ENCODE assay signal across 12 cellular contexts in genomic region chr1:95793893-95794292, GRCh38.
DNase-seq lines count a peak whose midpoint lies in the region; ATAC-seq, FAIRE-seq and TF ChIP-seq lines count a peak whose summit lies in the region.
"Had no signal": no experiment of that assay in that cellular context is flagged by ENCODE, and none has a peak within 500 bp of the region (broad histone marks: within the 10 kb centered on the region; RNA-seq: fewer than 3 reads in every experiment).

No MANE protein-coding gene starts in this region.

- H3K27ac ChIP-seq in DND-41 (ENCODE audit: low read length) (no peak overlapping the region), VCaP (no peak overlapping the region), keratinocyte (ENCODE audit: control insufficient read depth, insufficient read depth, low read length) (no peak overlapping the region), pancreas (no peak overlapping the region), OCI-LY7 (ENCODE audit: low read depth, low read length, poor library complexity, severe bottlenecking) (no peak overlapping the region)

- no peak overlapping the region for H3K4me2 ChIP-seq in DND-41 (ENCODE audit: insufficient read depth, low read length)
- H3K4me2 ChIP-seq in keratinocyte (ENCODE audit: control insufficient read depth, extremely low read depth, insufficient read depth, low read depth, low read length): no peak overlapping the region
- H3K4me2 ChIP-seq in OCI-LY7 (ENCODE audit: low read length): no peak overlapping the region

- 39 to 47% methylated on average over 5 of the region's 5 CpGs for WGBS in pancreas, 2 donors

- no peak for DNase-seq in DND-41
- DNase-seq in HuH-7 (ENCODE audit: low spot score): peak; percentile 5
- no peak for DNase-seq in keratinocyte (ENCODE audit: low read depth, low spot score)
- DNase-seq in cortex of kidney (lab: John Stamatoyannopoulos, UW): no peak
- no peak for DNase-seq in pancreas
- no peak for DNase-seq in NCI-H2196 treated with DMSO at 0.1 percent for 48 hours (lab: John Stamatoyannopoulos, UW; ENCODE audit: unreplicated experiment)
- DNase-seq in OCI-LY7 (ENCODE audit: low spot score): no peak
- DNase-seq: NCI-H774; retina; stimulated activated CD4-positive, alpha-beta T cell treated with anti-CD3 and anti-CD28 coated beads, Interleukin-4, amount 100 ng/mL, for 4 hours; T-helper 9 cell had no signal

- H2AFZ ChIP-seq in DND-41 (ENCODE audit: low read depth, low read length) (no peak overlapping the region), keratinocyte (ENCODE audit: control insufficient read depth, low read length) (no peak overlapping the region), OCI-LY7 (ENCODE audit: low read length) (no peak overlapping the region)

- no peak for FAIRE-seq in keratinocyte (lab: Jason Lieb, UNC)
- FAIRE-seq in pancreas (lab: Jason Lieb, UNC): no peak

- POLR2A ChIA-PET in OCI-LY7 (lab: Charles Lee): interaction anchor here (1.5 kb wide), 1 partner anchor 10 kb away, joined by 4 read pairs; no protein-coding TSS in a partner anchor

- H3K36me3 ChIP-seq in DND-41 (ENCODE audit: insufficient read depth, low read length) (no peaks in the 10 kb centered on the region), keratinocyte (ENCODE audit: control insufficient read depth in 2 of 2, extremely low read depth in 1 of 2, insufficient read depth in 2 of 2, low read length in 2 of 2) (no peaks in the 10 kb centered on the region), pancreas (no peaks in the 10 kb centered on the region), OCI-LY7 (ENCODE audit: insufficient read depth, low read length) (no peaks in the 10 kb centered on the region)

- H3K9me2 ChIP-seq in OCI-LY7 (ENCODE audit: insufficient read depth, low read length): no peaks in the 10 kb centered on the region

- H3K4me3 ChIP-seq in DND-41 (ENCODE audit: low read depth in 1 of 2, low read length in 2 of 2) (no peak overlapping the region), keratinocyte (ENCODE audit: control insufficient read depth in 2 of 3, extremely low read depth in 1 of 3, insufficient read depth in 2 of 3, low read depth in 1 of 3, low read length in 3 of 3) (no peak overlapping the region), pancreas (no peak overlapping the region), OCI-LY7 (ENCODE audit: low read depth, low read length, poor library complexity, severe bottlenecking) (no peak overlapping the region)

- no TSS peak for BruUV-seq in OCI-LY7 (replicated peaks; lab: Mats Ljungman, UMichigan)

- CTCF ChIA-PET in OCI-LY7 (lab: Charles Lee; ENCODE audit: unreplicated experiment): no interaction called here

- ATAC-seq in DND-41 (ENCODE audit: insufficient read depth, low read depth) (no peak), pancreas (no peak)

- H3K4me1 ChIP-seq in DND-41 (ENCODE audit: insufficient read depth, low read length) (no peaks in the 10 kb centered on the region), keratinocyte (ENCODE audit: control insufficient read depth, extremely low read depth, insufficient read depth, low read length) (no peaks in the 10 kb centered on the region), pancreas (no peaks in the 10 kb centered on the region), OCI-LY7 (ENCODE audit: insufficient read depth, low read length, poor library complexity, severe bottlenecking) (no peaks in the 10 kb centered on the region)

- dilution Hi-C loops in keratinocyte (cut with MboI; ENCODE audit: extremely low pct_ligation_motif_present, low sequenced_read_pairs): no loop called here

- H3K79me2 ChIP-seq in DND-41 (ENCODE audit: insufficient read depth, low read length) (no peaks in the 10 kb centered on the region), keratinocyte (ENCODE audit: control insufficient read depth, insufficient read depth, low read length) (no peaks in the 10 kb centered on the region), OCI-LY7 (ENCODE audit: insufficient read depth, low read depth, low read length) (no peaks in the 10 kb centered on the region)

- intact Hi-C loops in pancreas (cut with DNase I): no loop called here
- intact Hi-C loops in OCI-LY7 (cut with micrococcal nuclease; ENCODE audit: unreplicated experiment): no loop called here

- H3K9ac ChIP-seq in DND-41 (ENCODE audit: low read depth, low read length): no peak overlapping the region
- H3K9ac ChIP-seq in keratinocyte (ENCODE audit: control insufficient read depth, extremely low read depth, insufficient read depth, low read length): no peak overlapping the region

- H4K20me1 ChIP-seq in DND-41 (ENCODE audit: insufficient read depth, low read length): no peaks in the 10 kb centered on the region
- no peaks in the 10 kb centered on the region for H4K20me1 ChIP-seq in keratinocyte (ENCODE audit: control insufficient read depth, extremely low read depth, insufficient read depth, low read length)
- H4K20me1 ChIP-seq in OCI-LY7 (ENCODE audit: insufficient read depth, low read length): no peaks in the 10 kb centered on the region

- H3K27me3 ChIP-seq in DND-41 (ENCODE audit: insufficient read depth, low read length, poor library complexity): no peaks in the 10 kb centered on the region
- no peaks in the 10 kb centered on the region for H3K27me3 ChIP-seq in keratinocyte (ENCODE audit: control insufficient read depth, extremely low read depth, insufficient read depth, low read length)
- H3K27me3 ChIP-seq in pancreas: no peaks in the 10 kb centered on the region

- H3K9me1 ChIP-seq in keratinocyte (ENCODE audit: control insufficient read depth, extremely low read depth, insufficient read depth, low read length): no peaks in the 10 kb centered on the region

- H3K9me3 ChIP-seq in DND-41 (ENCODE audit: insufficient read depth, low read length, severe bottlenecking): no peaks in the 10 kb centered on the region
- no peaks in the 10 kb centered on the region for H3K9me3 ChIP-seq in keratinocyte (ENCODE audit: control insufficient read depth, low read depth, low read length)
- no peaks in the 10 kb centered on the region for H3K9me3 ChIP-seq in pancreas
- H3K9me3 ChIP-seq in OCI-LY7 (ENCODE audit: low read length): no peaks in the 10 kb centered on the region

- TF ChIP-seq CTCF in DND-41 (IDR thresholded peaks at IDR 0.05; ENCODE audit: borderline replicate concordance, extremely low read depth, low read length, poor library complexity, severe bottlenecking): peak; percentile 34
- peak; percentile 79 for TF ChIP-seq CTCF in VCaP (conservative IDR thresholded peaks at IDR 0.05)
- TF ChIP-seq CTCF in keratinocyte (optimal IDR thresholded peaks at IDR 0.05 in 1 of 3, IDR thresholded peaks at IDR 0.05 in 1 of 3, conservative IDR thresholded peaks at IDR 0.05 in 1 of 3; ENCODE audit: extremely low read depth in 1 of 3, insufficient read depth in 2 of 3, low read length in 3 of 3): peak; percentile 30 to 56 (median 37)
- TF ChIP-seq CTCF in pancreas (IDR thresholded peaks at IDR 0.05): no peak
- TF ChIP-seq CTCF in OCI-LY7 (conservative IDR thresholded peaks at IDR 0.05; ENCODE audit: low read length): no peak; the same call in 1 of the 2 replicates

Comparison
In these comparisons a context has a peak if more than half of its experiments do, and no peak if none do; other contexts are left out.
1. CTCF ChIP-seq: peak in DND-41 (single experiment), VCaP (single experiment) and keratinocyte (3 of 3); none in pancreas (0 of 4) and OCI-LY7 (single experiment).